ENCODE assay signal across 21 cellular contexts in the genomic region with DNA sequence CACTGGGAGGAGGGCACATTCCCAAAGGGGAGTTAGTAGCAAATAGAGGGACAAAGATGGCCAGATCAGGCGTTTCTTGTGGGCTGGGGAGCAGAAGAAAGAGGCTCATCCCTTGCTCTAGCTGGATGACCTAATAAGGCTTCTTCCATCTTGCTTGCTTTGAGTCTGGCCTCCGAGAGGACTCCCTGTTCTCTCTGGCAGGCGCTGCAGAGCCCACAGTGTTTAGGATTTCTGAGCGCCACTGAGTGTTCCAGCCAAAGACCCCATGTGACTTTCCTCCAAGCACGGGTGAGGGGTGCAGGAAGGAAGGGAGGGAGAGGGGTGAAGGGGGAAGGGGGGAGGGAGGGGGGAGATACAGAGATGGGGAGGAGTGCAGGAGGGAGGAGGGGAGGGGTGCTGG.
DNase-seq lines count a peak whose midpoint lies in the region; ATAC-seq and TF ChIP-seq lines count a peak whose summit lies in the region.
"Had no signal": no experiment of that assay in that cellular context is flagged by ENCODE, and none has a peak within 500 bp of the region (broad histone marks: within the 10 kb centered on the region; RNA-seq: fewer than 3 reads in every experiment).

No MANE protein-coding gene starts in this region.

- no peak overlapping the region for H3K14ac ChIP-seq in H9 (ENCODE audit: insufficient read depth, low read length)

- no peaks in the 10 kb centered on the region for H3K9me3 ChIP-seq in H9 (ENCODE audit: control insufficient read depth, low read depth, low read length)
- H3K9me3 ChIP-seq in esophagus squamous epithelium: no peaks in the 10 kb centered on the region
- no peaks in the 10 kb centered on the region for H3K9me3 ChIP-seq in neural progenitor cell (ENCODE audit: low read depth)
- H3K9me3 ChIP-seq in thoracic aorta: no peaks in the 10 kb centered on the region

- H3K27me3 ChIP-seq in H9 (ENCODE audit: insufficient read depth, low read length): no peaks in the 10 kb centered on the region
- no peaks in the 10 kb centered on the region for H3K27me3 ChIP-seq in esophagus squamous epithelium
- no peaks in the 10 kb centered on the region for H3K27me3 ChIP-seq in neural progenitor cell
- H3K27me3 ChIP-seq in thoracic aorta (replicated peaks; ENCODE audit: insufficient read depth): no peaks in the 10 kb centered on the region

- H3K36me3 Mint-ChIP-seq in H9 (ENCODE audit: insufficient read depth in 1 of 3, low read depth in 3 of 3) (no peaks in the 10 kb centered on the region), neural progenitor cell (no peaks in the 10 kb centered on the region)

- no peak overlapping the region for H2BK20ac ChIP-seq in H9 (ENCODE audit: low read depth, low read length, poor library complexity, severe bottlenecking)

- H2AFZ ChIP-seq in H9 (ENCODE audit: low read length) (no peak overlapping the region), neural progenitor cell (replicated peaks) (peak overlapping the region; percentile 34)

- H3T11ph ChIP-seq in H9 (ENCODE audit: low read length): no peak overlapping the region

- intact Hi-C loops in esophagus squamous epithelium (cut with DNase I): no loop called here

- H3K56ac ChIP-seq in H9 (ENCODE audit: insufficient read length, low read depth, low read length): no peak overlapping the region

- no peak overlapping the region for H3K4ac ChIP-seq in H9 (ENCODE audit: low read depth, low read length)

- no peak overlapping the region for H3K9ac ChIP-seq in H9 (ENCODE audit: extremely low read depth, insufficient read length, low read length)
- H3K9ac ChIP-seq in neural progenitor cell: no peak overlapping the region

- no peak overlapping the region for H4K5ac ChIP-seq in H9 (ENCODE audit: insufficient read length, low read depth, low read length)

- H3K23ac ChIP-seq in H9 (ENCODE audit: insufficient read length, low read depth, low read length): no peak overlapping the region

- WGBS in H9 (ENCODE audit: extremely low coverage, insufficient read length, low lambda C conversion rate): no CpG with 5 or more reads among the region's 5 CpGs
- 50 to 58% methylated on average over 1 to 3 of the region's 5 CpGs for WGBS in esophagus squamous epithelium, 2 donors

- no peak for TF ChIP-seq CTCF in H9 (conservative IDR thresholded peaks at IDR 0.05)
- TF ChIP-seq CTCF in esophagus squamous epithelium (IDR thresholded peaks at IDR 0.05): no peak
- no peak for TF ChIP-seq CTCF in neural progenitor cell (IDR thresholded peaks at IDR 0.05)
- TF ChIP-seq CTCF in thoracic aorta (IDR thresholded peaks at IDR 0.05): no peak

- no peak overlapping the region; a peak in 1 of 5 replicates for H3K4me3 Mint-ChIP-seq in H9
- H3K4me3 Mint-ChIP-seq in neural progenitor cell: no peak overlapping the region

- H3K4me1 Mint-ChIP-seq in H9 (peaks cover 18 to 24% of the 10 kb centered on the region in 2 experiments), neural progenitor cell (peaks cover 27% of the 10 kb centered on the region)

- no peaks in the 10 kb centered on the region for H3F3A ChIP-seq in neural progenitor cell (ENCODE audit: low read depth)

- H3K36me3 ChIP-seq in esophagus squamous epithelium (no peaks in the 10 kb centered on the region), neural progenitor cell (no peaks in the 10 kb centered on the region), thoracic aorta (no peaks in the 10 kb centered on the region)

- H3K27ac Mint-ChIP-seq in H9 (no peak overlapping the region), neural progenitor cell (no peak overlapping the region)

- H3K27me3 Mint-ChIP-seq in H9 (ENCODE audit: low read depth) (no peaks in the 10 kb centered on the region; the same call in none of the 2 replicates), neural progenitor cell (ENCODE audit: insufficient read depth, low read depth) (peaks cover 6% of the 10 kb centered on the region)

- H3K4me3 ChIP-seq in esophagus squamous epithelium (no peak overlapping the region), neural progenitor cell (no peak overlapping the region), thoracic aorta (no peak overlapping the region)

- H3K4me2 ChIP-seq in H9 (ENCODE audit: insufficient read depth, insufficient read length, low read length) (no peak overlapping the region), neural progenitor cell (no peak overlapping the region)

- H3K27ac ChIP-seq in H9 (ENCODE audit: insufficient read length, low read depth, low read length): no peak overlapping the region
- peak overlapping the region; percentile 88 to 94 (median 92) for H3K27ac ChIP-seq in esophagus squamous epithelium
- H3K27ac ChIP-seq in neural progenitor cell: no peak overlapping the region
- H3K27ac ChIP-seq in thoracic aorta: peak overlapping the region; percentile 50 to 90
- H3K27ac ChIP-seq: C4-2B, HL-60 had no signal

- no peak overlapping the region for H2BK120ac ChIP-seq in H9 (ENCODE audit: low read depth, low read length, poor library complexity, severe bottlenecking)

- no peaks in the 10 kb centered on the region for H4K20me1 ChIP-seq in H9 (ENCODE audit: control insufficient read depth, insufficient read depth, insufficient read length)
- H4K20me1 ChIP-seq in neural progenitor cell (ENCODE audit: low read depth): no peaks in the 10 kb centered on the region

- H2BK5ac ChIP-seq in H9 (ENCODE audit: insufficient read length, low read length): no peak overlapping the region

- H3K4me1 ChIP-seq in H9 (ENCODE audit: insufficient read depth, low read length) (peaks cover 3% of the 10 kb centered on the region; the same call in 1 of the 2 replicates), esophagus squamous epithelium (peaks cover 11 to 65% (median 34%) of the 10 kb centered on the region in 3 donors), neural progenitor cell (no peaks in the 10 kb centered on the region), thoracic aorta (ENCODE audit: control insufficient read depth in 1 of 2, low read depth in 2 of 2) (peaks cover 10 to 70% of the 10 kb centered on the region in 2 donors)

- no peak overlapping the region for H2BK12ac ChIP-seq in H9 (ENCODE audit: insufficient read length, low read depth, low read length)

- no peak overlapping the region for H2AK5ac ChIP-seq in H9 (ENCODE audit: insufficient read length, low read length)

- no peak overlapping the region for H4K8ac ChIP-seq in H9 (replicated peaks; ENCODE audit: insufficient read length, low read depth, low read length)

- H2BK15ac ChIP-seq in H9 (ENCODE audit: low read depth, low read length): no peak overlapping the region

- H3K9me3 Mint-ChIP-seq in H9 (no peaks in the 10 kb centered on the region), neural progenitor cell (no peaks in the 10 kb centered on the region)

- H3K18ac ChIP-seq in H9 (ENCODE audit: insufficient read length, low read depth, low read length): peak overlapping the region; percentile 23

- H3K79me1 ChIP-seq in H9 (ENCODE audit: insufficient read depth, low read depth, low read length, poor library complexity, severe bottlenecking): no peaks in the 10 kb centered on the region

- H4K91ac ChIP-seq in H9 (ENCODE audit: insufficient read length, low read depth, low read length): no peak overlapping the region

- ATAC-seq in thoracic aorta (ENCODE audit: insufficient number of reproducible peaks, low FRiP score, low read depth) (no peak), HG03460 (IDR thresholded peaks at IDR 0.05; ENCODE audit: unreplicated experiment) (no peak), GM21786 (IDR thresholded peaks at IDR 0.05; ENCODE audit: unreplicated experiment) (no peak)

- H3K23me2 ChIP-seq in H9 (ENCODE audit: insufficient read length, low read depth, low read length, poor library complexity, severe bottlenecking): no peaks in the 10 kb centered on the region

- no peaks in the 10 kb centered on the region for H3K79me2 ChIP-seq in H9 (ENCODE audit: insufficient read depth, low read length)
- no peaks in the 10 kb centered on the region for H3K79me2 ChIP-seq in neural progenitor cell (ENCODE audit: low read depth)

- no peak for DNase-seq in H9
- DNase-seq in esophagus squamous epithelium (lab: John Stamatoyannopoulos, UW): no peak
- no peak for DNase-seq in neural progenitor cell (ENCODE audit: low spot score)
- DNase-seq in thoracic aorta (ENCODE audit: low spot score): no peak
- DNase-seq in NCI-H2107 (lab: John Stamatoyannopoulos, UW): no peak
- DNase-seq in activated T-cell treated with anti-CD3 and anti-CD28 coated beads, Interleukin-2, amount 50 U/mL, for 1 hour: no peak
- DNase-seq: DMS153, EL, H7, MV-4-11, NCI-H1417, NCI-H187 treated with DMSO at 0.1 percent for 48 hours, NCI-H2171 treated with DMSO at 0.1 percent for 48 hours, NCI-H446 treated with DMSO at 0.1 percent for 48 hours, OCI-M1, RPMI8226, SIG-M5 had no signal

- TF ChIP-seq POLR2A in esophagus squamous epithelium (IDR thresholded peaks at IDR 0.05): no peak

Comparison
In these comparisons a context has a peak if more than half of its experiments do, and no peak if none do; other contexts are left out.
1. H3K27ac ChIP-seq: peak in esophagus squamous epithelium (4 of 4) and thoracic aorta (2 of 2); none in H9 (single experiment) and neural progenitor cell (single experiment).